In genomic region chr18:38931754-38932050, GRCh38 we compare ENCODE assay signal across 1 cellular context.
TF ChIP-seq lines count a peak whose summit lies in the region.

No MANE protein-coding gene starts in this region.

TF ChIP-seq in WTC11, 78 proteins besides CTCF, POLR2A, EP300 and RAD21 (continued from another document):
- TF ChIP-seq ZNF425 (CRISPR knock-in tag; conservative IDR thresholded peaks at IDR 0.05) (no peak), ZNF396 (CRISPR knock-in tag; IDR thresholded peaks at IDR 0.05; ENCODE audit: borderline replicate concordance) (no peak), ZMAT4 (CRISPR knock-in tag; IDR thresholded peaks at IDR 0.05) (no peak), ZNF219 (CRISPR knock-in tag; IDR thresholded peaks at IDR 0.05; ENCODE audit: borderline replicate concordance) (no peak), CDX4 (CRISPR knock-in tag; IDR thresholded peaks at IDR 0.05; ENCODE audit: borderline replicate concordance) (no peak), IRF1 (CRISPR knock-in tag; IDR thresholded peaks at IDR 0.05) (no peak)
TF ChIP-seq in WTC11: peak in this region for 0.
